In genomic region chr6:143555071-143555492, GRCh38 we compare ENCODE assay signal across 1 cellular context.
TF ChIP-seq lines count a peak whose summit lies in the region.

No MANE protein-coding gene starts in this region.

TF ChIP-seq in GM12878, 131 proteins besides CTCF, POLR2A, EP300 and RAD21 (continued from another document):
- no peak for TF ChIP-seq BCLAF1 (IDR thresholded peaks at IDR 0.05)
- TF ChIP-seq TCF12 (IDR thresholded peaks at IDR 0.05; ENCODE audit: low read depth, low read length): no peak
- no peak for TF ChIP-seq BMI1 (IDR thresholded peaks at IDR 0.05; ENCODE audit: borderline replicate concordance)
